In the genomic region with DNA sequence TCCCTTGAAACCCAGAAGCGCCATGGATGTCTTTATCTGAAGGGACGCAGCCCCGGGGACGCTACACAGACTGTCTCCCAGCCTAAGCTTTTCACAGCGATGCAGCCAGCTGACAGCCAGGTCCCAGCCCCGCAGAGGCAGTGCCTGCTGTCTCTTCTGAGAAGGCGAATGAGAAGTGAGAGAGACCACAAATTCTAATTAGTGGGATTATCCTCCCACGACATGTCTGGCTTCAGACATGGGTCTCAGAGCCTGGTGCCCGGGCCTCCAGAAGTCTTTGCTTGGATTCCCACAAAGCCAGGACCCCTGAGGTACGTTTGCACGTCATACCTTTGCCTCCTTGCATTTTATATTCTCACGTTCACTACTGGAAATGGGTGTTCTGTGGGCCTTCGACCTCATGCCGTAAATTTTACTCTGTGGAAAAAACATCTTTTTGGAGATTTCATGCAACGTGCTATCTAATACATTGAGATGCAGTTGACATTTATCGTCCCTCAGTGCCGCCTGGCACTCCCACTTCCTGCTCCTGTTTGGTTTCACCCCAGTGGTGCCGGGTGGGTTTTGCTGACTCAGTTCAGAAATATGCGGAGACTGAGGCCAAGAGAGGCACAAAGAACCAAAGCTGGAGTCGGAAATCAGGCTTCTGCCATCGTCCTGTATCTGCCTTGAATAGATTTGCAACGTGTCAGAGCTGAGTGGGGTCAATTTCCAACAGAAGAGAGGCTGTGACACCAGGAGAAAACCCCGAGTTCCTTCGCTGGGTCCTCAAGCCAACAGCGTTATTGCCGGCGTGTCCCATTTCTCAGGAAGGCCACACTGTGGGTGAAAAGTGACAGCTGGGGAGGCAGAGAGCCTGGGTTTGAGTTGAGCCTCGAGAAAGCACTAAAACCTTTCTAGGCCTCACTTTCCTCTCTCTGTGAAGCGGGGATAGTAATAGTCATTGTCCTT, we compare ENCODE assay signal across 2 cellular contexts.
A peak's percentile ranks its signal among the peaks of the same experiment; 100 is the strongest.
TF ChIP-seq lines count a peak whose summit lies in the region.

No MANE protein-coding gene starts in this region.

TF ChIP-seq in IMR-90, 13 proteins besides CTCF, POLR2A, EP300 and RAD21:
- TF ChIP-seq RFX5 (IDR thresholded peaks at IDR 0.05; ENCODE audit: low read depth, low read length), result no peak
- no peak for TF ChIP-seq RCOR1 (IDR thresholded peaks at IDR 0.05; ENCODE audit: insufficient replicate concordance, low read length)
- TF ChIP-seq CHD1 (IDR thresholded peaks at IDR 0.05; ENCODE audit: low read depth, low read length), result no peak
- TF ChIP-seq MAFK (IDR thresholded peaks at IDR 0.05; ENCODE audit: low read depth, low read length), result peak; percentile 79
TF ChIP-seq in IMR-90: peak in this region for 1.

TF ChIP-seq in K562, 482 proteins besides CTCF, POLR2A, EP300 and RAD21:
- no peak for TF ChIP-seq NFYB (IDR thresholded peaks at IDR 0.05; ENCODE audit: extremely low read depth, insufficient read length)
- peak; percentile 49; the same call in 1 of the 2 replicates for TF ChIP-seq ZNF316 (IDR thresholded peaks at IDR 0.05)
TF ChIP-seq in K562: peak in this region for 1.
